9 cellular contexts compared by ENCODE assay signal in genomic region chr6:6725120-6725833, GRCh38.
DNase-seq lines count a peak whose midpoint lies in the region; ATAC-seq, FAIRE-seq and TF ChIP-seq lines count a peak whose summit lies in the region.
"Had no signal": no experiment of that assay in that cellular context is flagged by ENCODE, and none has a peak within 500 bp of the region (broad histone marks: within the 10 kb centered on the region; RNA-seq: fewer than 3 reads in every experiment).

No MANE protein-coding gene starts in this region.

- SMC1A ChIA-PET in GM12878 (lab: Charles Lee; ENCODE audit: uncharacterized antibody, unreplicated experiment), result interaction anchor here (0.8 to 5.2 kb wide), 4 partner anchors 48 to 518 kb away, joined by 3 to 52 read pairs (median 8); no protein-coding TSS in a partner anchor

- H3K79me2 ChIP-seq in GM12878 (ENCODE audit: control insufficient read depth, insufficient read depth, low read length), result no peaks in the 10 kb centered on the region

- H3K36me3 ChIP-seq in GM12878 (ENCODE audit: control insufficient read depth in 2 of 2, insufficient read depth in 2 of 2, low read length in 1 of 2), result no peaks in the 10 kb centered on the region
- H3K36me3 ChIP-seq: cardiac muscle cell had no signal

- H3K27ac Mint-ChIP-seq in HFFc6, result no peak overlapping the region
- no peak overlapping the region for H3K27ac Mint-ChIP-seq in stimulated activated naive B cell treated with anti-CD40 and anti-IgM and Interleukin-4, amounts not matched to agents 10 μg/mL and 1 μg/mL and 100 μg/mL, for 72 hours

- TF ChIP-seq EP300 in GM12878 (IDR thresholded peaks at IDR 0.05; ENCODE audit: borderline replicate concordance in 1 of 2, control insufficient read depth in 1 of 2, low read depth in 2 of 2, low read length in 2 of 2), result no peak

- H3K27ac ChIP-seq in GM12878 (ENCODE audit: control insufficient read depth, insufficient read depth), result no peak overlapping the region
- H3K27ac ChIP-seq: cardiac muscle cell had no signal

- no peaks in the 10 kb centered on the region for H3K9me3 ChIP-seq in GM12878 (replicated peaks; ENCODE audit: control insufficient read depth, insufficient read depth, low read length)

- no peaks in the 10 kb centered on the region for H3K9me3 Mint-ChIP-seq in HFFc6
- no peaks in the 10 kb centered on the region for H3K9me3 Mint-ChIP-seq in stimulated activated naive B cell treated with anti-CD40 and anti-IgM and Interleukin-4, amounts not matched to agents 10 μg/mL and 1 μg/mL and 100 μg/mL, for 72 hours

- BruUV-seq in GM12878 (replicated peaks; lab: Mats Ljungman, UMichigan), result no TSS peak

- H2AFZ ChIP-seq in GM12878 (ENCODE audit: control insufficient read depth, low read depth, low read length), result peak overlapping the region; percentile 84

- no peak overlapping the region for H3K4me3 ChIP-seq in GM12878
- H3K4me3 ChIP-seq: cardiac muscle cell had no signal

- TF ChIP-seq CTCF in HFFc6 (IDR thresholded peaks at IDR 0.05) (no peak), GM12878 (IDR thresholded peaks at IDR 0.05 in 2 of 3, conservative IDR thresholded peaks at IDR 0.05 in 1 of 3; ENCODE audit: control insufficient read depth in 2 of 3, extremely low read depth in 1 of 3, insufficient read depth in 1 of 3, low read depth in 3 of 3, low read length in 3 of 3) (no peak)

- FAIRE-seq in GM12878 (lab: Jason Lieb, UNC), result no peak

- no peaks in the 10 kb centered on the region for H4K20me1 ChIP-seq in GM12878 (ENCODE audit: control insufficient read depth, insufficient read depth)

- peak overlapping the region; percentile 83 for H3K4me2 ChIP-seq in GM12878 (ENCODE audit: control insufficient read depth, insufficient read depth)

- RAD21 ChIA-PET in GM12878 (lab: Charles Lee; ENCODE audit: unreplicated experiment), result interaction anchor here (1.4 to 8.5 kb wide), 4 partner anchors 48 to 514 kb away, joined by 4 to 48 read pairs (median 8); no protein-coding TSS in a partner anchor

- TF ChIP-seq POLR2A in GM12878 (IDR thresholded peaks at IDR 0.05; ENCODE audit: low read depth, low read length), result no peak

- ATAC-seq in GM12878 (no peak), HG03108 (IDR thresholded peaks at IDR 0.05; ENCODE audit: unreplicated experiment) (no peak), GM21381 (IDR thresholded peaks at IDR 0.05; ENCODE audit: unreplicated experiment) (no peak)
- no peak for ATAC-seq in stimulated activated naive B cell treated with anti-CD40 and anti-IgM and Interleukin-4, amounts not matched to agents 10 μg/mL and 1 μg/mL and 100 μg/mL, for 72 hours (replicated peaks)

- DNase-seq in HFFc6 (no peak), GM12878 (ENCODE audit: low read depth, low spot score) (no peak), iPS-NIHi11 (ENCODE audit: low spot score) (peak; percentile 60), OCI-M2 (lab: John Stamatoyannopoulos, UW; ENCODE audit: unreplicated experiment) (no peak), NCI-H2171 (lab: John Stamatoyannopoulos, UW) (no peak)
- DNase-seq in stimulated activated naive B cell treated with anti-CD40 and anti-IgM and Interleukin-4, amounts not matched to agents 10 μg/mL and 1 μg/mL and 100 μg/mL, for 72 hours, result no peak

- H3K36me3 Mint-ChIP-seq in HFFc6 (ENCODE audit: low read depth), result no peaks in the 10 kb centered on the region
- no peaks in the 10 kb centered on the region for H3K36me3 Mint-ChIP-seq in stimulated activated naive B cell treated with anti-CD40 and anti-IgM and Interleukin-4, amounts not matched to agents 10 μg/mL and 1 μg/mL and 100 μg/mL, for 72 hours

- peaks cover 9% of the 10 kb centered on the region for H3K27me3 Mint-ChIP-seq in HFFc6 (ENCODE audit: insufficient read depth)
- peaks cover 32 to 41% of the 10 kb centered on the region in 2 donors for H3K27me3 Mint-ChIP-seq in stimulated activated naive B cell treated with anti-CD40 and anti-IgM and Interleukin-4, amounts not matched to agents 10 μg/mL and 1 μg/mL and 100 μg/mL, for 72 hours

- no peaks in the 10 kb centered on the region for H3K27me3 ChIP-seq in GM12878 (replicated peaks in 1 of 2; ENCODE audit: control insufficient read depth in 2 of 2, insufficient read depth in 2 of 2, low read length in 1 of 2)
- H3K27me3 ChIP-seq: cardiac muscle cell had no signal

- H3K4me3 Mint-ChIP-seq in HFFc6, result peak overlapping the region; percentile 77; the same call in 1 of the 2 replicates
- H3K4me3 Mint-ChIP-seq in stimulated activated naive B cell treated with anti-CD40 and anti-IgM and Interleukin-4, amounts not matched to agents 10 μg/mL and 1 μg/mL and 100 μg/mL, for 72 hours, result peak overlapping the region; percentile 55 to 82

- H3K4me1 ChIP-seq in GM12878 (ENCODE audit: control insufficient read depth, insufficient read depth, low read length), result peaks cover 11% of the 10 kb centered on the region

- TF ChIP-seq RAD21 in GM12878 (IDR thresholded peaks at IDR 0.05; ENCODE audit: insufficient read depth, low read depth, low read length), result no peak

- CTCF ChIA-PET in GM12878 (lab: Yijun Ruan, JAX), result interaction anchor here (1.0 to 9.4 kb wide), 11 partner anchors 17 to 552 kb away, joined by 3 to 82 read pairs (median 3); no protein-coding TSS in a partner anchor

- peaks cover 13% of the 10 kb centered on the region for H3K4me1 Mint-ChIP-seq in HFFc6 (ENCODE audit: low read depth)
- H3K4me1 Mint-ChIP-seq in stimulated activated naive B cell treated with anti-CD40 and anti-IgM and Interleukin-4, amounts not matched to agents 10 μg/mL and 1 μg/mL and 100 μg/mL, for 72 hours, result peaks cover 9 to 23% of the 10 kb centered on the region in 2 donors

- in situ Hi-C loops in GM12878 (cut with MboI), result loop anchor here (10.0 kb wide), 1 partner anchor 890 kb away; no protein-coding TSS in a partner anchor

- WGBS in GM12878 (ENCODE audit: insufficient coverage, insufficient replicate concordance, low lambda C conversion rate, missing lambda C conversion rate), result 63% methylated on average over 20 of the region's 20 CpGs

- POLR2A ChIA-PET in GM12878 (lab: Charles Lee), result interaction anchor here (0.8 kb wide), 1 partner anchor 318 kb away, joined by 3 read pairs; no protein-coding TSS in a partner anchor

- intact Hi-C loops in GM12878 (cut with micrococcal nuclease; ENCODE audit: unreplicated experiment), result loop anchor here (2.0 to 10.0 kb wide), 2 partner anchors 190 to 518 kb away; no protein-coding TSS in a partner anchor

- no peak overlapping the region; the same call in 1 of the 2 replicates for H3K9ac ChIP-seq in GM12878 (ENCODE audit: control insufficient read depth, insufficient read depth, low read length)

TF ChIP-seq in GM12878, 131 proteins besides CTCF, POLR2A, EP300 and RAD21:
- TF ChIP-seq HDAC6 (IDR thresholded peaks at IDR 0.05; ENCODE audit: unreplicated experiment) (no peak), YY1 (IDR thresholded peaks at IDR 0.05; ENCODE audit: low read depth, low read length) (no peak), EGR1 (IDR thresholded peaks at IDR 0.05; ENCODE audit: borderline replicate concordance in 1 of 2, low read depth in 2 of 2, low read length in 2 of 2) (no peak), TARDBP (IDR thresholded peaks at IDR 0.05; ENCODE audit: borderline replicate concordance) (no peak)
